ENCODE assay signal across 8 cellular contexts in the genomic region with DNA sequence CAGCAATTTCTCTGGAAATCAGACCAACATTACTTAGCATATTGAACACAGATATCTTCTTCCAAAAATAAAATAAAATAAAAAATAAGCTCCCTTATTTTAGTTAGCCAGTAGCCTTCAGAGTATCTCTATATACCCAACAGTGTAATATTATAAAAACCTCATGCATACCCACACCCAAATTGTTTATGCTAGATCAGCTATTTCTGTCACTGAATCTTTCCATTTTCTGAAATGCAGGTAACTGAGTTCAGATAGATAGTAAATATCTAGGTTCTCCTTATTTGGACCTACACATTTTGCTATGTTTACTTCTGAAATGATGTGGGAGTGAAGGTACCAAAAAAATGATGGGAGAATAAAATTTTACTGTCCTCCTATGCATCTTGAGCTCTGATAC.
"Had no signal": no experiment of that assay in that cellular context is flagged by ENCODE, and none has a peak within 500 bp of the region (broad histone marks: within the 10 kb centered on the region; RNA-seq: fewer than 3 reads in every experiment).

No MANE protein-coding gene starts in this region.

- DNase-seq: H9, HCEC 1CT, KG1 had no signal

- H3K4me3 Mint-ChIP-seq: GM23338, H9, IgD-negative memory B cell had no signal

- H3K27ac ChIP-seq: HL-60 had no signal

- H3K4me2 ChIP-seq: GM23338 had no signal

- FAIRE-seq: H1, H54 had no signal

- H2AFZ ChIP-seq: GM23338 had no signal

- H3K4me3 ChIP-seq: GM23338 had no signal

- H3K27me3 Mint-ChIP-seq: IgD-negative memory B cell had no signal

- H3K4me1 Mint-ChIP-seq: GM23338, H9, IgD-negative memory B cell had no signal

- ATAC-seq: GM23338 had no signal

- H3K27ac Mint-ChIP-seq: GM23338, H9, IgD-negative memory B cell had no signal
